13 cellular contexts compared by ENCODE assay signal in genomic region chr2:215430528-215431187, GRCh38. TPM values are rescaled to one million over a fixed set of nuclear protein-coding genes. Genes with fewer than 3 reads are reported as not detected.
DNase-seq lines count a peak whose midpoint lies in the region; ATAC-seq and TF ChIP-seq lines count a peak whose summit lies in the region.
"Had no signal": no experiment of that assay in that cellular context is flagged by ENCODE, and none has a peak within 500 bp of the region (broad histone marks: within the 10 kb centered on the region; RNA-seq: fewer than 3 reads in every experiment).

No MANE protein-coding gene starts in this region.

- WGBS in sigmoid colon, 2 donors = 71 to 88% methylated on average over 6 of the region's 6 CpGs

- H3K27ac ChIP-seq in ascending aorta (peak overlapping the region; percentile 7 to 82), foreskin keratinocyte (no peak overlapping the region), sigmoid colon (peak overlapping the region; percentile 95 to 99 (median 98))

- no peak for TF ChIP-seq EP300 in sigmoid colon (IDR thresholded peaks at IDR 0.05)

- intact Hi-C loops in ascending aorta (cut with DNase I) (no loop called here), sigmoid colon (cut with DNase I) (loop anchor here (5.0 kb wide), 1 partner anchor 33 kb away; no protein-coding TSS in a partner anchor)

- DNase-seq in EL (peak; percentile 86), ascending aorta (ENCODE audit: low spot score in 2 of 2) (no peak), foreskin keratinocyte (peak; percentile 19 to 39), sigmoid colon (no peak), cerebellar nuclear complex (lab: John Stamatoyannopoulos, UW) (no peak), H4 (ENCODE audit: low spot score) (no peak)
- no peak for DNase-seq in stimulated activated CD4-positive, alpha-beta T cell treated with anti-CD3 and anti-CD28 coated beads, Interleukin-2, amount 100 ng/mL, for 48 hours
- DNase-seq: activated CD4-positive, alpha-beta memory T cell treated with anti-CD3 and anti-CD28 coated beads, Interleukin-2, amount 10 ng/mL, durations not matched to agents 7 days and 5 days; activated effector memory CD4-positive, alpha-beta T cell treated with Interleukin-2 at 50 U/mL for 16 hours; posterior cingulate gyrus; stomach had no signal

- no peak for TF ChIP-seq POLR2A in sigmoid colon (IDR thresholded peaks at IDR 0.05)

- no peak for TF ChIP-seq CTCF in ascending aorta (IDR thresholded peaks at IDR 0.05)
- no peak for TF ChIP-seq CTCF in foreskin keratinocyte (conservative IDR thresholded peaks at IDR 0.05)
- no peak for TF ChIP-seq CTCF in sigmoid colon (IDR thresholded peaks at IDR 0.05)

- H3K9me3 ChIP-seq in ascending aorta = no peaks in the 10 kb centered on the region
- H3K9me3 ChIP-seq in sigmoid colon = no peaks in the 10 kb centered on the region
- H3K9me3 ChIP-seq: stomach had no signal

- no peaks in the 10 kb centered on the region for H3K27me3 ChIP-seq in ascending aorta
- H3K27me3 ChIP-seq in foreskin keratinocyte = no peaks in the 10 kb centered on the region
- H3K27me3 ChIP-seq in sigmoid colon = no peaks in the 10 kb centered on the region

- H3K36me3 ChIP-seq in ascending aorta (peaks cover 40 to 72% of the 10 kb centered on the region in 2 donors), sigmoid colon (peaks cover 15 to 74% (median 41%) of the 10 kb centered on the region in 4 donors)

- H3K4me1 ChIP-seq in ascending aorta (peaks cover 8 to 16% of the 10 kb centered on the region in 2 donors), foreskin keratinocyte (peaks cover 10% of the 10 kb centered on the region), sigmoid colon (peaks cover 0 to 63% (median 49%) of the 10 kb centered on the region in 4 donors)

- H3K4me3 ChIP-seq in ascending aorta (peak overlapping the region; percentile 13 to 80), sigmoid colon (peak overlapping the region in 1 of 4 donors; percentile 89)

- ATAC-seq in foreskin keratinocyte = no peak
- ATAC-seq in activated CD4-positive, CD25-positive, alpha-beta regulatory T cell treated with anti-CD3 and anti-CD28 coated beads, Interleukin-2, amount 50 U/mL, for 24 hours = no peak
- ATAC-seq: Panc1 had no signal

RNA-seq across cellular contexts. Expression of gene FN1, which starts 5.2 kb away (rescaled TPM):
- total RNA-seq in ascending aorta (5,098 TPM), foreskin keratinocyte (2,068 and 6,230 TPM in 2 replicates), sigmoid colon (1,000 to 10,000 TPM in 2 of 4 donors, 100 to 1,000 TPM in 2; 671 to 3,059 (median 1,333) TPM)
- polyA plus RNA-seq in foreskin keratinocyte (1,523 and 3,810 TPM in 2 replicates), sigmoid colon (100 to 1,000 TPM in 1 of 3 donors, 10 to 100 TPM in 2; 13.6 to 140 (median 28.2) TPM)
- total RNA-seq in H4 (2014; rRNA removed; shearing (Covaris generic)) = 246 and 270 TPM in 2 replicates

Comparison
In these comparisons a context has a peak if more than half of its experiments do, and no peak if none do; other contexts are left out.
1. DNase-seq: peak in EL (single experiment) and foreskin keratinocyte (2 of 2); none in ascending aorta (0 of 2), sigmoid colon (single experiment), stimulated activated CD4-positive, alpha-beta T cell treated with anti-CD3 and anti-CD28 coated beads, Interleukin-2, amount 100 ng/mL, for 48 hours (0 of 2), cerebellar nuclear complex (0 of 2) and H4 (single experiment).